Comparison of ENCODE assay signal across 2 cellular contexts in genomic region chr7:18241543-18242231, GRCh38.
TF ChIP-seq lines count a peak whose summit lies in the region.

No MANE protein-coding gene starts in this region.

TF ChIP-seq in SK-N-SH treated with all-trans-retinoic acid at 6 μM for 48 hours, 23 proteins besides CTCF, POLR2A, EP300 and RAD21 (continued from another document):
- TF ChIP-seq CREB5 (CRISPR knock-in tag; IDR thresholded peaks at IDR 0.05; ENCODE audit: low read depth), result no peak
- no peak for TF ChIP-seq ISL1 (CRISPR knock-in tag; IDR thresholded peaks at IDR 0.05)
- TF ChIP-seq ZC3H10 (CRISPR knock-in tag; IDR thresholded peaks at IDR 0.05), result no peak
- no peak for TF ChIP-seq ZNF8 (CRISPR knock-in tag; IDR thresholded peaks at IDR 0.05)
- TF ChIP-seq BACH2 (CRISPR knock-in tag; IDR thresholded peaks at IDR 0.05; ENCODE audit: borderline replicate concordance), result no peak
- no peak for TF ChIP-seq PPARA (CRISPR knock-in tag; IDR thresholded peaks at IDR 0.05; ENCODE audit: borderline replicate concordance)
- no peak for TF ChIP-seq TCF4 (CRISPR knock-in tag; IDR thresholded peaks at IDR 0.05; ENCODE audit: borderline replicate concordance)
- no peak for TF ChIP-seq PATZ1 (CRISPR knock-in tag; IDR thresholded peaks at IDR 0.05; ENCODE audit: borderline replicate concordance)
- TF ChIP-seq ESRRG (CRISPR knock-in tag; IDR thresholded peaks at IDR 0.05), result no peak
- no peak for TF ChIP-seq ZFP30 (CRISPR knock-in tag; IDR thresholded peaks at IDR 0.05)
- TF ChIP-seq ZFP3 (CRISPR knock-in tag; IDR thresholded peaks at IDR 0.05), result no peak
- no peak for TF ChIP-seq ZNF70 (CRISPR knock-in tag; IDR thresholded peaks at IDR 0.05)
- TF ChIP-seq SNAI2 (CRISPR knock-in tag; IDR thresholded peaks at IDR 0.05), result no peak
- TF ChIP-seq CSDC2 (CRISPR knock-in tag; IDR thresholded peaks at IDR 0.05), result no peak
- no peak for TF ChIP-seq ZNF565 (CRISPR knock-in tag; conservative IDR thresholded peaks at IDR 0.05; ENCODE audit: low read depth)

TF ChIP-seq in SK-N-SH, 30 proteins besides CTCF, POLR2A, EP300 and RAD21 (continued from another document):
- TF ChIP-seq MAX (IDR thresholded peaks at IDR 0.05; ENCODE audit: low read depth) (no peak), MEF2A (IDR thresholded peaks at IDR 0.05; ENCODE audit: borderline replicate concordance, low read depth) (no peak), REST (IDR thresholded peaks at IDR 0.05; ENCODE audit: low read depth, low read length) (no peak), IRF3 (IDR thresholded peaks at IDR 0.05; ENCODE audit: low read depth, low read length) (no peak)
TF ChIP-seq in SK-N-SH: peak in this region for 0.
